9 cellular contexts compared by ENCODE assay signal in genomic region chr1:31666290-31666963, GRCh38. TPM values are rescaled to one million over a fixed set of nuclear protein-coding genes. Genes with fewer than 3 reads are reported as not detected.
DNase-seq lines count a peak whose midpoint lies in the region; ATAC-seq and TF ChIP-seq lines count a peak whose summit lies in the region.
"Had no signal": no experiment of that assay in that cellular context is flagged by ENCODE, and none has a peak within 500 bp of the region (broad histone marks: within the 10 kb centered on the region; RNA-seq: fewer than 3 reads in every experiment).

No MANE protein-coding gene starts in this region.

- no peaks in the 10 kb centered on the region for H3K36me3 ChIP-seq in left lung

- H3K27ac Mint-ChIP-seq in type B pancreatic cell = peak overlapping the region; percentile 84

- H3K27me3 ChIP-seq in left lung = peaks cover 0 to 24% of the 10 kb centered on the region in 2 donors

- H3K4me3 Mint-ChIP-seq in type B pancreatic cell = peak overlapping the region; percentile 59

- intact Hi-C loops in left lung (cut with DNase I) = loop anchor here in 1 of 2 donors (10.0 kb wide), 1 partner anchor 128 kb away; no protein-coding TSS in a partner anchor

- H3K4me1 ChIP-seq in left lung = peaks cover 20 to 27% of the 10 kb centered on the region in 2 donors

- H3K36me3 Mint-ChIP-seq in type B pancreatic cell = no peaks in the 10 kb centered on the region

- TF ChIP-seq CTCF in left lung (IDR thresholded peaks at IDR 0.05) (no peak), type B pancreatic cell (conservative IDR thresholded peaks at IDR 0.05) (no peak)

- peak; percentile 4 for DNase-seq in NCI-H510A treated with DMSO at 0.1 percent for 48 hours (lab: John Stamatoyannopoulos, UW)
- no peak for DNase-seq in NCI-H510A (lab: John Stamatoyannopoulos, UW)
- peak; percentile 65 for DNase-seq in astrocyte of the hippocampus (ENCODE audit: low read depth, low spot score)
- peak in 1 of 2 donors; percentile 69 for DNase-seq in left lung
- DNase-seq in type B pancreatic cell (ENCODE audit: extremely low spot score, unreplicated experiment) = no peak
- DNase-seq in activated CD8-positive, alpha-beta memory T cell treated with anti-CD3 and anti-CD28 coated beads for 24 hours = no peak
- DNase-seq in stimulated activated CD4-positive, alpha-beta T cell treated with anti-CD3 and anti-CD28 coated beads, Interleukin-15, amount 100 ng/mL, for 24 hours = no peak
- DNase-seq: activated naive CD4-positive, alpha-beta T cell treated with Interleukin-2 at 50 U/mL for 16 hours had no signal

- ATAC-seq in left lung (peak; percentile 64), GM18909 (IDR thresholded peaks at IDR 0.05; ENCODE audit: poor library complexity, unreplicated experiment) (no peak)

- H3K9me3 ChIP-seq in left lung = no peaks in the 10 kb centered on the region

- H3K9me3 Mint-ChIP-seq in type B pancreatic cell = no peaks in the 10 kb centered on the region

- peaks cover 23% of the 10 kb centered on the region for H3K27me3 Mint-ChIP-seq in type B pancreatic cell

- peak overlapping the region in 1 of 2 donors; percentile 51 for H3K27ac ChIP-seq in left lung

- H3K4me3 ChIP-seq in left lung = no peak overlapping the region

- peaks cover 25% of the 10 kb centered on the region for H3K4me1 Mint-ChIP-seq in type B pancreatic cell (ENCODE audit: unreplicated experiment)

RNA-seq across cellular contexts. Expression of gene PEF1, which starts 21.8 kb away (rescaled TPM):
- total RNA-seq in left lung (10 to 100 TPM; 70.3 to 75.8 TPM), type B pancreatic cell (ENCODE audit: low replicate concordance) (45.2 and 48.3 TPM in 2 replicates)

RNA-seq across cellular contexts. Expression of gene COL16A1, which starts 37.4 kb away (rescaled TPM):
- total RNA-seq in left lung (100 to 1,000 TPM in 1 of 2 donors, 10 to 100 TPM in 1; 64.8 to 116 TPM), type B pancreatic cell (ENCODE audit: low replicate concordance) (4.6 and 53.5 TPM in 2 replicates)

RNA-seq across cellular contexts. Expression of gene HCRTR1, which starts 48.9 kb away (rescaled TPM):
- not detected for total RNA-seq in left lung
- not detected in 2 replicates for total RNA-seq in type B pancreatic cell (ENCODE audit: low replicate concordance)

Comparison
In these comparisons a context has a peak if more than half of its experiments do, and no peak if none do; other contexts are left out.
1. DNase-seq: peak in NCI-H510A treated with DMSO at 0.1 percent for 48 hours (single experiment) and astrocyte of the hippocampus (single experiment); none in NCI-H510A (single experiment), type B pancreatic cell (single experiment), activated CD8-positive, alpha-beta memory T cell treated with anti-CD3 and anti-CD28 coated beads for 24 hours (single experiment) and stimulated activated CD4-positive, alpha-beta T cell treated with anti-CD3 and anti-CD28 coated beads, Interleukin-15, amount 100 ng/mL, for 24 hours (single experiment).